Comparison of ENCODE assay signal across 13 cellular contexts in the genomic region with DNA sequence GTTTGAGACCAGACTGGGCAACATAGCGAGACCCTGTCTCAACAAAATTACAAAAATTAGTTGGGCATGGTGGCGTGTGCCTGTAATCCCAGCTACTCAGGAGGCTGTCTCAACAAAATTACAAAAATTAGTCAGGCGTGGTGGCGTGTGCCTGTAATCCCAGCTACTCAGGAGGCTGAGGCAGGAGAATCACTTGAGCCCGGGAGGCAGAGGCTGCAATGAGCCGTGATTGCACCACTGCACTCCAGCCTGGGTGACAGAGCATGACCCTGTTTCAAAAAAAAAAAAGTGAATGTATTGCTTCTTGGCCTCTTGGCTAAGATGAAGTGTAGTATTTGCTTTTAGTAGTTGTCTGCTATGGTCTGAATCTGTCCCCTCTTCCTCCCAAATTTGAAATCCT. TPM values are rescaled to one million over a fixed set of nuclear protein-coding genes. Genes with fewer than 3 reads are reported as not detected.
A peak's percentile ranks its signal among the peaks of the same experiment; 100 is the strongest.
DNase-seq lines count a peak whose midpoint lies in the region; ATAC-seq, FAIRE-seq and TF ChIP-seq lines count a peak whose summit lies in the region.
"Not testable (repeated sequence)": the region's sequence is repeated elsewhere in the genome, so short reads cannot be mapped to it uniquely, and the experiment has no call there.
"Had no signal": no experiment of that assay in that cellular context is flagged by ENCODE, and none has a peak within 500 bp of the region (broad histone marks: within the 10 kb centered on the region; RNA-seq: fewer than 3 reads in every experiment).

No MANE protein-coding gene starts in this region.

- H3K9me3 Mint-ChIP-seq in CD14-positive monocyte = not testable (repeated sequence)

- not testable (repeated sequence) for H2BK5ac ChIP-seq in mesenchymal stem cell (ENCODE audit: low read depth, low read length, poor library complexity, severe bottlenecking); trophoblast cell (ENCODE audit: low read depth, low read length, poor library complexity)

- H2AK5ac ChIP-seq in mesenchymal stem cell (ENCODE audit: low read length, severe bottlenecking) = peak overlapping the region; percentile 39
- not testable (repeated sequence) for H2AK5ac ChIP-seq in trophoblast cell (ENCODE audit: low read length)

- peaks cover 40% of the 10 kb centered on the region for H3K4me1 Mint-ChIP-seq in CD14-positive monocyte

- TF ChIP-seq POLR2A in A549 (IDR thresholded peaks at IDR 0.05; ENCODE audit: low read length); K562 (conservative IDR thresholded peaks at IDR 0.05): not testable (repeated sequence)

- H3K9me3 ChIP-seq in A549; HEK293 (ENCODE audit: control insufficient read depth, insufficient read depth, low read depth, low read length); K562 (replicated peaks; ENCODE audit: control insufficient read depth, insufficient read depth, low read depth, low read length); mesenchymal stem cell (ENCODE audit: control insufficient read depth, low read length); trophoblast cell (ENCODE audit: insufficient read depth, low read depth, low read length): not testable (repeated sequence)

- in situ Hi-C loops in K562 (cut with MboI) = not testable (repeated sequence)

- CTCF ChIA-PET in A549 (lab: Yijun Ruan, JAX) = interaction anchor here (0.6 to 5.3 kb wide), 4 partner anchors 11 to 100 kb away, joined by 3 to 20 read pairs (median 4); no protein-coding TSS in a partner anchor
- CTCF ChIA-PET in HEK293 (lab: Yijun Ruan, JAX); K562 (lab: Yijun Ruan, JAX; ENCODE audit: low intra/inter-chr PET ratio): not testable (repeated sequence)

- H3K27me3 Mint-ChIP-seq in CD14-positive monocyte (ENCODE audit: low read depth in 3 of 3) = peaks cover 2 to 20% (median 8%) of the 10 kb centered on the region in 3 donors

- H2AFZ ChIP-seq in K562 (ENCODE audit: low read depth, low read length); mesenchymal stem cell (ENCODE audit: low read depth, low read length); trophoblast cell (ENCODE audit: insufficient read depth, low read length, poor library complexity): not testable (repeated sequence)

- POLR2A ChIA-PET in A549 (lab: Yijun Ruan, JAX); HEK293 (lab: Yijun Ruan, JAX): not testable (repeated sequence)
- POLR2A ChIA-PET in K562 (lab: Yijun Ruan, JAX) = interaction anchor here (0.8 kb wide), 1 partner anchor 11 kb away, joined by 3 read pairs; no protein-coding TSS in a partner anchor

- not testable (repeated sequence) for H3K4me2 ChIP-seq in A549; K562 (ENCODE audit: insufficient read depth, low read length); mesenchymal stem cell (ENCODE audit: low read length, poor library complexity, severe bottlenecking); trophoblast cell (ENCODE audit: low read length)

- H3K23ac ChIP-seq in mesenchymal stem cell (ENCODE audit: low read length in 2 of 2); trophoblast cell (ENCODE audit: low read length): not testable (repeated sequence)

- not testable (repeated sequence) for H2BK120ac ChIP-seq in mesenchymal stem cell (ENCODE audit: low read depth, low read length); trophoblast cell (ENCODE audit: insufficient read depth, low read length, poor library complexity)

- H3K79me1 ChIP-seq in mesenchymal stem cell (replicated peaks; ENCODE audit: low read length, poor library complexity, severe bottlenecking) = not testable (repeated sequence)
- peaks cover 14% of the 10 kb centered on the region for H3K79me1 ChIP-seq in trophoblast cell (ENCODE audit: low read length)

- H3K79me2 ChIP-seq in K562 (ENCODE audit: control insufficient read depth, insufficient read depth, low read length); trophoblast cell (ENCODE audit: control insufficient read depth, insufficient read depth, low read length, poor library complexity): not testable (repeated sequence)

- ATAC-seq in A549, K562: not testable (repeated sequence)

- not testable (repeated sequence) for H4K8ac ChIP-seq in mesenchymal stem cell (ENCODE audit: low read length); trophoblast cell (ENCODE audit: low read depth, low read length)

- intact Hi-C loops in CD14-positive monocyte (cut with micrococcal nuclease) = loop anchor here (5.0 to 10.0 kb wide), 3 partner anchors 39 to 54 kb away; partner anchors contain the start of gene HCAR1 (in 1 of the 2)
- intact Hi-C loops in K562 (cut with micrococcal nuclease) = not testable (repeated sequence)

- not testable (repeated sequence) for H4K12ac ChIP-seq in trophoblast cell (ENCODE audit: low read depth, low read length)

- H2BK12ac ChIP-seq in mesenchymal stem cell (ENCODE audit: low read length in 2 of 2); trophoblast cell (ENCODE audit: low read length): not testable (repeated sequence)

- not testable (repeated sequence) for FAIRE-seq in A549 (lab: Jason Lieb, UNC); K562 (lab: Jason Lieb, UNC)

- TF ChIP-seq RAD21 in A549 (conservative IDR thresholded peaks at IDR 0.05 in 1 of 2, IDR thresholded peaks at IDR 0.05 in 1 of 2); K562 (CRISPR knock-in tag; conservative IDR thresholded peaks at IDR 0.05 in 1 of 2, IDR thresholded peaks at IDR 0.05 in 1 of 2): not testable (repeated sequence)

- not testable (repeated sequence) for H3K9me1 ChIP-seq in K562 (ENCODE audit: control insufficient read depth, insufficient read depth, low read length)

- H4K91ac ChIP-seq in mesenchymal stem cell (ENCODE audit: low read length); trophoblast cell (ENCODE audit: low read depth, low read length): not testable (repeated sequence)

- H3K9ac ChIP-seq in K562 (ENCODE audit: insufficient read depth in 1 of 2, low read depth in 2 of 2, low read length in 2 of 2); mesenchymal stem cell (ENCODE audit: low read length); trophoblast cell (ENCODE audit: low read length): not testable (repeated sequence)

- not testable (repeated sequence) for H3K36me3 Mint-ChIP-seq in CD14-positive monocyte

- H3K4me3 ChIP-seq in A549; HEK293 (ENCODE audit: low read depth, low read length); K562; mesenchymal stem cell (ENCODE audit: insufficient read depth in 1 of 2, low read depth in 1 of 2, low read length in 2 of 2); trophoblast cell (ENCODE audit: low read depth, low read length): not testable (repeated sequence)

- H3K27ac ChIP-seq in A549 = peak overlapping the region; percentile 4 to 69; a peak in 5 of 6 replicates
- not testable (repeated sequence) for H3K27ac ChIP-seq in HEK293 (ENCODE audit: extremely low read depth, low read depth, low read length); K562 (ENCODE audit: extremely low read depth, low read depth, low read length); mesenchymal stem cell (ENCODE audit: low read length, poor library complexity, severe bottlenecking); trophoblast cell (ENCODE audit: low read depth, low read length)

- not testable (repeated sequence) for H4K20me1 ChIP-seq in K562 (replicated peaks; ENCODE audit: control insufficient read depth, insufficient read depth, low read length)

- DNase-seq in A549 (ENCODE audit: low read depth in 1 of 2, low spot score in 1 of 2); CD14-positive monocyte (ENCODE audit: low spot score); K562 (ENCODE audit: extremely low read depth in 1 of 4, low spot score in 3 of 4); mesenchymal stem cell: not testable (repeated sequence)
- DNase-seq in trophoblast cell = peak; percentile 64 to 79

- TF ChIP-seq CTCF in A549 (IDR thresholded peaks at IDR 0.05); CD14-positive monocyte (IDR thresholded peaks at IDR 0.05); HEK293 (tag by site-specific recombination; IDR thresholded peaks at IDR 0.05); K562 (IDR thresholded peaks at IDR 0.05 in 2 of 3, conservative IDR thresholded peaks at IDR 0.05 in 1 of 3; ENCODE audit: insufficient read depth in 2 of 3, low read depth in 1 of 3, low read length in 3 of 3): not testable (repeated sequence)

- peak overlapping the region in 1 of 2 donors; percentile 46 for H3K4me3 Mint-ChIP-seq in CD14-positive monocyte

- not testable (repeated sequence) for H3K14ac ChIP-seq in mesenchymal stem cell (ENCODE audit: low read length in 2 of 2); trophoblast cell (ENCODE audit: low read length)

- BruUV-seq in K562 (replicated peaks; lab: Mats Ljungman, UMichigan) = not testable (repeated sequence)

- not testable (repeated sequence) for H3K4ac ChIP-seq in mesenchymal stem cell (ENCODE audit: low read depth in 1 of 2, low read length in 2 of 2); trophoblast cell (ENCODE audit: low read depth, low read length)

- H3K27ac Mint-ChIP-seq in CD14-positive monocyte = peak overlapping the region in 5 of 7 donors; percentile 11 to 92 (median 78)

- not testable (repeated sequence) for H2BK15ac ChIP-seq in mesenchymal stem cell (ENCODE audit: low read depth, poor library complexity, severe bottlenecking)

- not testable (repeated sequence) for H3K18ac ChIP-seq in mesenchymal stem cell (ENCODE audit: low read depth in 1 of 2, low read length in 2 of 2); trophoblast cell (ENCODE audit: low read length)

- TF ChIP-seq EP300 in A549 (IDR thresholded peaks at IDR 0.05); K562 (IDR thresholded peaks at IDR 0.05; ENCODE audit: low read length): not testable (repeated sequence)

- WGBS in A549 (ENCODE audit: missing lambda C conversion rate) = 93% methylated on average over 6 of the region's 6 CpGs
- WGBS in K562 (ENCODE audit: insufficient coverage, low coverage, missing lambda C conversion rate) = 25% methylated on average over 6 of the region's 6 CpGs
- WGBS in mesenchymal stem cell = 89% methylated on average over 6 of the region's 6 CpGs
- no CpG with 5 or more reads among the region's 6 CpGs for WGBS in trophoblast cell (ENCODE audit: extremely low coverage, insufficient coverage, insufficient read length)

- not testable (repeated sequence) for H3K36me3 ChIP-seq in HEK293 (ENCODE audit: control insufficient read depth in 2 of 2, insufficient read depth in 1 of 2, low read length in 2 of 2); K562 (ENCODE audit: control insufficient read depth, insufficient read depth, low read length); mesenchymal stem cell (ENCODE audit: control insufficient read depth in 1 of 2, insufficient read depth in 2 of 2, low read depth in 1 of 2, low read length in 2 of 2); trophoblast cell (ENCODE audit: control insufficient read depth in 1 of 2, insufficient read depth in 2 of 2, low read length in 2 of 2)

- peaks cover 6 to 13% of the 10 kb centered on the region in 2 experiments; a peak in 4 of 5 replicates for H3K27me3 ChIP-seq in K562 (ENCODE audit: control insufficient read depth in 2 of 2, insufficient read depth in 2 of 2, low read length in 2 of 2)
- not testable (repeated sequence) for H3K27me3 ChIP-seq in mesenchymal stem cell (ENCODE audit: control insufficient read depth in 1 of 2, insufficient read depth in 1 of 2, low read length in 2 of 2); trophoblast cell (ENCODE audit: insufficient read depth, low read length)

- H3K4me1 ChIP-seq in A549 (peaks cover 28% of the 10 kb centered on the region), trophoblast cell (ENCODE audit: control insufficient read depth in 1 of 2, insufficient read depth in 2 of 2, low read length in 2 of 2) (peaks cover 13 to 15% of the 10 kb centered on the region in 2 experiments)
- H3K4me1 ChIP-seq in HEK293 (ENCODE audit: control insufficient read depth, insufficient read depth, low read length); K562 (replicated peaks in 1 of 2; ENCODE audit: control insufficient read depth in 2 of 2, insufficient read depth in 2 of 2, low read length in 2 of 2); mesenchymal stem cell (ENCODE audit: control insufficient read depth, insufficient read depth, low read depth, low read length): not testable (repeated sequence)

RNA-seq across cellular contexts. Expression of gene HCAR2, which starts 22.2 kb away (rescaled TPM):
- 0.07 and 0.09 TPM in 2 replicates for polyA plus RNA-seq in A549 (2011; rRNA removed)
- polyA plus RNA-seq in A549 (2012; cell fraction: cytosol; rRNA removed) = 0.05 and 0.12 TPM in 2 replicates
- polyA plus RNA-seq in A549 (2012; cell fraction: nucleus; rRNA removed) = 0.19 and 0.39 TPM in 2 replicates
- 0.07 TPM in 1 of 3 replicates, not detected in the others for polyA plus RNA-seq in A549 (2017; fragmentation: RNase III; extraction: RNeasy Plus Mini Kit Qiagen cat#74134 plus additional on column Dnase treatment)
- polyA minus RNA-seq in A549 (2011; rRNA and poly(A)+ RNA removed) = 0.34 and 0.37 TPM in 2 replicates
- polyA plus RNA-seq in CD14-positive monocyte = 10 to 100 TPM in 1 of 2 donors, 1 to 10 TPM in 1; 8.1 to 13.0 TPM
- not detected in 2 replicates for total RNA-seq in K562 (2011; cell fraction: chromatin; rRNA removed; ENCODE audit: low replicate concordance)
- total RNA-seq in K562 (2011; cell fraction: nucleolus; rRNA removed) = not detected in 2 replicates
- total RNA-seq in K562 (2011; cell fraction: nucleoplasm; rRNA removed) = not detected in 2 replicates
- total RNA-seq in K562 (2014; rRNA removed) = not detected in 2 replicates
- not detected in 2 replicates for total RNA-seq in K562 (2014; rRNA removed; fragmentation: Illumina TruSeq; extraction: Trizol)
- total RNA-seq in K562 (2015; rRNA removed; fragmentation: Illumina TruSeq; extraction: Trizol) = not detected in 2 replicates
- total RNA-seq in K562 (2021) = not detected in 2 replicates
- not detected in 2 replicates for polyA plus RNA-seq in K562 (2011; rRNA removed)
- not detected in 2 replicates for polyA plus RNA-seq in K562 (2011; cell fraction: cytosol; rRNA removed)
- not detected in 2 replicates for polyA plus RNA-seq in K562 (2011; cell fraction: nucleus; rRNA removed)
- polyA plus RNA-seq in K562 (2012) = not detected in 2 replicates
- not detected in 2 replicates for polyA plus RNA-seq in K562 (2014; fragmentation: Illumina TruSeq; extraction: Trizol)
- not detected for polyA plus RNA-seq in K562 (2014; fragmentation: Nextera tagmentation; extraction: Ambion mirVana)
- polyA plus RNA-seq in K562 (2014; rRNA removed) = not detected in 2 replicates
- not detected in 2 replicates for polyA minus RNA-seq in K562 (2011; rRNA and poly(A)+ RNA removed)
- not detected in 2 replicates for polyA minus RNA-seq in K562 (2011; cell fraction: cytosol; rRNA and poly(A)+ RNA removed)
- polyA minus RNA-seq in K562 (2011; cell fraction: nucleus; rRNA and poly(A)+ RNA removed) = not detected in 2 replicates
- 3.9 TPM for polyA plus RNA-seq in mesenchymal stem cell (2013, experiment 1 of 2)
- 4.1 TPM for polyA plus RNA-seq in mesenchymal stem cell (2013, experiment 2 of 2)
- 0.42 and 0.55 TPM in 2 replicates for polyA plus RNA-seq in trophoblast cell (2013)
- total RNA-seq: A172; Calu3; CD4-positive, alpha-beta memory T cell; CD4-positive, CD25-positive, alpha-beta regulatory T cell; CD8-positive, alpha-beta memory T cell had no signal
- polyA plus RNA-seq: AG04450; CD4-positive, alpha-beta memory T cell; CD4-positive, CD25-positive, alpha-beta regulatory T cell; CD8-positive, alpha-beta memory T cell had no signal

RNA-seq across cellular contexts. Expression of gene HCAR3, which starts 35.6 kb away (rescaled TPM):
- 0.07 TPM in 1 of 2 replicates, not detected in the other for polyA plus RNA-seq in A549 (2011; rRNA removed)
- polyA plus RNA-seq in A549 (2012; cell fraction: cytosol; rRNA removed) = 0.04 and 0.09 TPM in 2 replicates
- polyA plus RNA-seq in A549 (2012; cell fraction: nucleus; rRNA removed) = 0.16 and 0.27 TPM in 2 replicates
- 0.04 TPM in 1 of 3 replicates, not detected in the others for polyA plus RNA-seq in A549 (2017; fragmentation: RNase III; extraction: RNeasy Plus Mini Kit Qiagen cat#74134 plus additional on column Dnase treatment)
- polyA minus RNA-seq in A549 (2011; rRNA and poly(A)+ RNA removed) = 0.37 TPM in 1 of 2 replicates, not detected in the other
- 10 to 100 TPM; 14.4 to 23.7 TPM for polyA plus RNA-seq in CD14-positive monocyte
- not detected in 2 replicates for total RNA-seq in K562 (2011; cell fraction: chromatin; rRNA removed; ENCODE audit: low replicate concordance)
- total RNA-seq in K562 (2011; cell fraction: nucleolus; rRNA removed) = not detected in 2 replicates
- total RNA-seq in K562 (2011; cell fraction: nucleoplasm; rRNA removed) = not detected in 2 replicates
- total RNA-seq in K562 (2014; rRNA removed) = not detected in 2 replicates
- not detected in 2 replicates for total RNA-seq in K562 (2014; rRNA removed; fragmentation: Illumina TruSeq; extraction: Trizol)
- total RNA-seq in K562 (2015; rRNA removed; fragmentation: Illumina TruSeq; extraction: Trizol) = not detected in 2 replicates
- not detected in 2 replicates for total RNA-seq in K562 (2021)
- not detected in 2 replicates for polyA plus RNA-seq in K562 (2011; rRNA removed)
- not detected in 2 replicates for polyA plus RNA-seq in K562 (2011; cell fraction: cytosol; rRNA removed)
- not detected in 2 replicates for polyA plus RNA-seq in K562 (2011; cell fraction: nucleus; rRNA removed)
- not detected in 2 replicates for polyA plus RNA-seq in K562 (2012)
- not detected in 2 replicates for polyA plus RNA-seq in K562 (2014; fragmentation: Illumina TruSeq; extraction: Trizol)
- not detected for polyA plus RNA-seq in K562 (2014; fragmentation: Nextera tagmentation; extraction: Ambion mirVana)
- polyA plus RNA-seq in K562 (2014; rRNA removed) = not detected in 2 replicates
- polyA minus RNA-seq in K562 (2011; rRNA and poly(A)+ RNA removed) = not detected in 2 replicates
- polyA minus RNA-seq in K562 (2011; cell fraction: cytosol; rRNA and poly(A)+ RNA removed) = not detected in 2 replicates
- polyA minus RNA-seq in K562 (2011; cell fraction: nucleus; rRNA and poly(A)+ RNA removed) = not detected in 2 replicates
- polyA plus RNA-seq in mesenchymal stem cell (2013, experiment 1 of 2) = 0.43 TPM
- polyA plus RNA-seq in mesenchymal stem cell (2013, experiment 2 of 2) = 0.29 TPM
- 0.08 and 0.10 TPM in 2 replicates for polyA plus RNA-seq in trophoblast cell (2013)
- total RNA-seq: A172; A673; CD4-positive, alpha-beta memory T cell; CD4-positive, CD25-positive, alpha-beta regulatory T cell; CD8-positive, alpha-beta memory T cell had no signal
- polyA plus RNA-seq: AG04450; CD4-positive, alpha-beta memory T cell; CD4-positive, CD25-positive, alpha-beta regulatory T cell; CD8-positive, alpha-beta memory T cell had no signal

RNA-seq across cellular contexts. Expression of gene HCAR1, which starts 49.7 kb away (rescaled TPM):
- polyA plus RNA-seq in A549 (2011; rRNA removed) (0.05 and 0.07 TPM in 2 replicates), A549 (2017; fragmentation: RNase III; extraction: RNeasy Plus Mini Kit Qiagen cat#74134 plus additional on column Dnase treatment) (0.01 to 0.07 TPM (median 0.03 TPM) in 3 replicates), CD14-positive monocyte (not detected), K562 (2011; rRNA removed) (not detected in 2 replicates), K562 (2014; fragmentation: Illumina TruSeq; extraction: Trizol) (not detected in 2 replicates), K562 (2014; fragmentation: Nextera tagmentation; extraction: Ambion mirVana) (not detected), K562 (2014; rRNA removed) (not detected in 2 replicates)
- polyA plus RNA-seq in A549 (2012; cell fraction: cytosol; rRNA removed) = 0.03 and 0.04 TPM in 2 replicates
- 0.01 and 0.07 TPM in 2 replicates for polyA plus RNA-seq in A549 (2012; cell fraction: nucleus; rRNA removed)
- polyA minus RNA-seq in A549 (2011; rRNA and poly(A)+ RNA removed) = 0.04 and 0.05 TPM in 2 replicates
- total RNA-seq in K562 (2011; cell fraction: chromatin; rRNA removed; ENCODE audit: low replicate concordance) = not detected in 2 replicates
- total RNA-seq in K562 (2011; cell fraction: nucleolus; rRNA removed) = not detected in 2 replicates
- not detected in 2 replicates for total RNA-seq in K562 (2011; cell fraction: nucleoplasm; rRNA removed)
- total RNA-seq in K562 (2014; rRNA removed) (not detected in 2 replicates), K562 (2014; rRNA removed; fragmentation: Illumina TruSeq; extraction: Trizol) (not detected in 2 replicates), K562 (2015; rRNA removed; fragmentation: Illumina TruSeq; extraction: Trizol) (not detected in 2 replicates), K562 (2021) (not detected in 2 replicates)
- polyA plus RNA-seq in K562 (2011; cell fraction: cytosol; rRNA removed) = not detected in 2 replicates
- not detected in 2 replicates for polyA plus RNA-seq in K562 (2011; cell fraction: nucleus; rRNA removed)
- not detected in 2 replicates for polyA plus RNA-seq in K562 (2012)
- not detected in 2 replicates for polyA minus RNA-seq in K562 (2011; rRNA and poly(A)+ RNA removed)
- not detected in 2 replicates for polyA minus RNA-seq in K562 (2011; cell fraction: cytosol; rRNA and poly(A)+ RNA removed)
- polyA minus RNA-seq in K562 (2011; cell fraction: nucleus; rRNA and poly(A)+ RNA removed) = not detected in 2 replicates
- polyA plus RNA-seq in mesenchymal stem cell (2013, experiment 1 of 2) = not detected
- not detected for polyA plus RNA-seq in mesenchymal stem cell (2013, experiment 2 of 2)
- polyA plus RNA-seq in trophoblast cell (2013) = 0.03 TPM in 2 replicates
- total RNA-seq: A172; CD4-positive, CD25-positive, alpha-beta regulatory T cell had no signal
- polyA plus RNA-seq: CD4-positive, alpha-beta memory T cell; CD4-positive, CD25-positive, alpha-beta regulatory T cell; CD8-positive, alpha-beta memory T cell had no signal

Comparison
In these comparisons a context has a peak if more than half of its experiments do, and no peak if none do; other contexts are left out.
1. RNA of gene HCAR2, which starts 22.2 kb away (polyA plus RNA-seq): 8.1 to 13.0 TPM in CD14-positive monocyte; 0.05 to 0.39 TPM in A549 and not detected in K562; every median in the first group is over 4 times any median in the second.
2. RNA of gene HCAR3, which starts 35.6 kb away (polyA plus RNA-seq): 14.4 to 23.7 TPM in CD14-positive monocyte; 0.04 to 0.27 TPM in A549 and not detected in K562; every median in the first group is over 10 times any median in the second.